In the genomic region with DNA sequence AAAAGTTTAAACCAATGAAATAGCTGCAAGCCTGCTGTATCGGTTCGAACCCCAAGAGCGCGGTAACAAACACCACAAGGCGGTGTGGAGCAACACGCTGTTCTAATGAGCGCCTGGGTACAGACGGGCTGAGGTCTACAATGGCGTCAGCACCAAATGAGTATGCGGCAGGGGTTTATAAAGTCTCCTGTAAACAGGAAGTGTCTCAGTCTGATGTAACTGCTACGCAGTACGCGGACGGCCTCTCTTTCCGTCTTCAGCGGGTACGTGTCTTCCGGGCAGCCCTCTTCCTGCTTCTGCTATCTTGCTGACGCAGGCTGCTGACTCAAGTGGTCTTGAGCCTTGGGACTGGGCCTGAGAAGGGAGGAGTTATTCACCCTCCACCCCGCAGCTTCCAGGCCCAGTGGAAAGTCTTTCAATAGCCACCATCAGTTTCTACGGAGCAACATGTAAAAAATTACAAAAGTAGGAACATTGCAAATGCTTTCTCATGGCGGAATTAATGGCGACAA, we compare ENCODE assay signal across 2 cellular contexts.
TF ChIP-seq lines count a peak whose summit lies in the region.

No MANE protein-coding gene starts in this region.

TF ChIP-seq in PFSK-1, 5 proteins besides CTCF, POLR2A, EP300 and RAD21:
- TF ChIP-seq FOXP2 (optimal IDR thresholded peaks at IDR 0.05; ENCODE audit: borderline replicate concordance, extremely low read depth, extremely low read length, insufficient read depth), result peak; percentile 45
- TF ChIP-seq POLR2AphosphoS5 (IDR thresholded peaks at IDR 0.05; ENCODE audit: low read depth, low read length), result no peak

TF ChIP-seq in H1, 55 proteins besides CTCF, POLR2A, EP300 and RAD21 (continued from another document):
- no peak for TF ChIP-seq RBBP5 (IDR thresholded peaks at IDR 0.05; ENCODE audit: borderline replicate concordance, low read depth, low read length)
- TF ChIP-seq SIN3A (conservative IDR thresholded peaks at IDR 0.05 in 1 of 2, IDR thresholded peaks at IDR 0.05 in 1 of 2; ENCODE audit: low read depth in 1 of 2, low read length in 2 of 2), result no peak
- TF ChIP-seq SIX5 (IDR thresholded peaks at IDR 0.05; ENCODE audit: low read depth, low read length), result no peak
- no peak for TF ChIP-seq CHD2 (IDR thresholded peaks at IDR 0.05; ENCODE audit: low read length)
- TF ChIP-seq EZH2 (IDR thresholded peaks at IDR 0.05; ENCODE audit: low read depth, low read length, severe bottlenecking), result no peak
- no peak for TF ChIP-seq RNF2 (IDR thresholded peaks at IDR 0.05; ENCODE audit: borderline replicate concordance, low read depth, low read length, missing control alignments, poor library complexity, severe bottlenecking)
- TF ChIP-seq, protein P1, sequence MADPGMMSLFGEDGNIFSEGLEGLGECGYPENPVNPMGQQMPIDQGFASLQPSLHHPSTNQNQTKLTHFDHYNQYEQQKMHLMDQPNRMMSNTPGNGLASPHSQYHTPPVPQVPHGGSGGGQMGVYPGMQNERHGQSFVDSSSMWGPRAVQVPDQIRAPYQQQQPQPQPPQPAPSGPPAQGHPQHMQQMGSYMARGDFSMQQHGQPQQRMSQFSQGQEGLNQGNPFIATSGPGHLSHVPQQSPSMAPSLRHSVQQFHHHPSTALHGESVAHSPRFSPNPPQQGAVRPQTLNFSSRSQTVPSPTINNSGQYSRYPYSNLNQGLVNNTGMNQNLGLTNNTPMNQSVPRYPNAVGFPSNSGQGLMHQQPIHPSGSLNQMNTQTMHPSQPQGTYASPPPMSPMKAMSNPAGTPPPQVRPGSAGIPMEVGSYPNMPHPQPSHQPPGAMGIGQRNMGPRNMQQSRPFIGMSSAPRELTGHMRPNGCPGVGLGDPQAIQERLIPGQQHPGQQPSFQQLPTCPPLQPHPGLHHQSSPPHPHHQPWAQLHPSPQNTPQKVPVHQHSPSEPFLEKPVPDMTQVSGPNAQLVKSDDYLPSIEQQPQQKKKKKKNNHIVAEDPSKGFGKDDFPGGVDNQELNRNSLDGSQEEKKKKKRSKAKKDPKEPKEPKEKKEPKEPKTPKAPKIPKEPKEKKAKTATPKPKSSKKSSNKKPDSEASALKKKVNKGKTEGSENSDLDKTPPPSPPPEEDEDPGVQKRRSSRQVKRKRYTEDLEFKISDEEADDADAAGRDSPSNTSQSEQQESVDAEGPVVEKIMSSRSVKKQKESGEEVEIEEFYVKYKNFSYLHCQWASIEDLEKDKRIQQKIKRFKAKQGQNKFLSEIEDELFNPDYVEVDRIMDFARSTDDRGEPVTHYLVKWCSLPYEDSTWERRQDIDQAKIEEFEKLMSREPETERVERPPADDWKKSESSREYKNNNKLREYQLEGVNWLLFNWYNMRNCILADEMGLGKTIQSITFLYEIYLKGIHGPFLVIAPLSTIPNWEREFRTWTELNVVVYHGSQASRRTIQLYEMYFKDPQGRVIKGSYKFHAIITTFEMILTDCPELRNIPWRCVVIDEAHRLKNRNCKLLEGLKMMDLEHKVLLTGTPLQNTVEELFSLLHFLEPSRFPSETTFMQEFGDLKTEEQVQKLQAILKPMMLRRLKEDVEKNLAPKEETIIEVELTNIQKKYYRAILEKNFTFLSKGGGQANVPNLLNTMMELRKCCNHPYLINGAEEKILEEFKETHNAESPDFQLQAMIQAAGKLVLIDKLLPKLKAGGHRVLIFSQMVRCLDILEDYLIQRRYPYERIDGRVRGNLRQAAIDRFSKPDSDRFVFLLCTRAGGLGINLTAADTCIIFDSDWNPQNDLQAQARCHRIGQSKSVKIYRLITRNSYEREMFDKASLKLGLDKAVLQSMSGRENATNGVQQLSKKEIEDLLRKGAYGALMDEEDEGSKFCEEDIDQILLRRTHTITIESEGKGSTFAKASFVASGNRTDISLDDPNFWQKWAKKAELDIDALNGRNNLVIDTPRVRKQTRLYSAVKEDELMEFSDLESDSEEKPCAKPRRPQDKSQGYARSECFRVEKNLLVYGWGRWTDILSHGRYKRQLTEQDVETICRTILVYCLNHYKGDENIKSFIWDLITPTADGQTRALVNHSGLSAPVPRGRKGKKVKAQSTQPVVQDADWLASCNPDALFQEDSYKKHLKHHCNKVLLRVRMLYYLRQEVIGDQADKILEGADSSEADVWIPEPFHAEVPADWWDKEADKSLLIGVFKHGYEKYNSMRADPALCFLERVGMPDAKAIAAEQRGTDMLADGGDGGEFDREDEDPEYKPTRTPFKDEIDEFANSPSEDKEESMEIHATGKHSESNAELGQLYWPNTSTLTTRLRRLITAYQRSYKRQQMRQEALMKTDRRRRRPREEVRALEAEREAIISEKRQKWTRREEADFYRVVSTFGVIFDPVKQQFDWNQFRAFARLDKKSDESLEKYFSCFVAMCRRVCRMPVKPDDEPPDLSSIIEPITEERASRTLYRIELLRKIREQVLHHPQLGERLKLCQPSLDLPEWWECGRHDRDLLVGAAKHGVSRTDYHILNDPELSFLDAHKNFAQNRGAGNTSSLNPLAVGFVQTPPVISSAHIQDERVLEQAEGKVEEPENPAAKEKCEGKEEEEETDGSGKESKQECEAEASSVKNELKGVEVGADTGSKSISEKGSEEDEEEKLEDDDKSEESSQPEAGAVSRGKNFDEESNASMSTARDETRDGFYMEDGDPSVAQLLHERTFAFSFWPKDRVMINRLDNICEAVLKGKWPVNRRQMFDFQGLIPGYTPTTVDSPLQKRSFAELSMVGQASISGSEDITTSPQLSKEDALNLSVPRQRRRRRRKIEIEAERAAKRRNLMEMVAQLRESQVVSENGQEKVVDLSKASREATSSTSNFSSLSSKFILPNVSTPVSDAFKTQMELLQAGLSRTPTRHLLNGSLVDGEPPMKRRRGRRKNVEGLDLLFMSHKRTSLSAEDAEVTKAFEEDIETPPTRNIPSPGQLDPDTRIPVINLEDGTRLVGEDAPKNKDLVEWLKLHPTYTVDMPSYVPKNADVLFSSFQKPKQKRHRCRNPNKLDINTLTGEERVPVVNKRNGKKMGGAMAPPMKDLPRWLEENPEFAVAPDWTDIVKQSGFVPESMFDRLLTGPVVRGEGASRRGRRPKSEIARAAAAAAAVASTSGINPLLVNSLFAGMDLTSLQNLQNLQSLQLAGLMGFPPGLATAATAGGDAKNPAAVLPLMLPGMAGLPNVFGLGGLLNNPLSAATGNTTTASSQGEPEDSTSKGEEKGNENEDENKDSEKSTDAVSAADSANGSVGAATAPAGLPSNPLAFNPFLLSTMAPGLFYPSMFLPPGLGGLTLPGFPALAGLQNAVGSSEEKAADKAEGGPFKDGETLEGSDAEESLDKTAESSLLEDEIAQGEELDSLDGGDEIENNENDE (IDR thresholded peaks at IDR 0.05; ENCODE audit: insufficient replicate concordance, low read length), result no peak
- TF ChIP-seq SIRT6 (IDR thresholded peaks at IDR 0.05; ENCODE audit: low read length), result no peak
- TF ChIP-seq, protein P2, sequence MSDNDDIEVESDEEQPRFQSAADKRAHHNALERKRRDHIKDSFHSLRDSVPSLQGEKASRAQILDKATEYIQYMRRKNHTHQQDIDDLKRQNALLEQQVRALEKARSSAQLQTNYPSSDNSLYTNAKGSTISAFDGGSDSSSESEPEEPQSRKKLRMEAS (IDR thresholded peaks at IDR 0.05), result no peak
- TF ChIP-seq GABPA (IDR thresholded peaks at IDR 0.05; ENCODE audit: borderline replicate concordance, insufficient read depth, low read length), result no peak
- TF ChIP-seq CBX8 (IDR thresholded peaks at IDR 0.05; ENCODE audit: borderline replicate concordance, low read depth, low read length), result no peak
- no peak for TF ChIP-seq CTBP2 (IDR thresholded peaks at IDR 0.05; ENCODE audit: borderline replicate concordance, insufficient read depth, insufficient read length, low read length)
